8 cellular contexts compared by ENCODE assay signal in the genomic region with DNA sequence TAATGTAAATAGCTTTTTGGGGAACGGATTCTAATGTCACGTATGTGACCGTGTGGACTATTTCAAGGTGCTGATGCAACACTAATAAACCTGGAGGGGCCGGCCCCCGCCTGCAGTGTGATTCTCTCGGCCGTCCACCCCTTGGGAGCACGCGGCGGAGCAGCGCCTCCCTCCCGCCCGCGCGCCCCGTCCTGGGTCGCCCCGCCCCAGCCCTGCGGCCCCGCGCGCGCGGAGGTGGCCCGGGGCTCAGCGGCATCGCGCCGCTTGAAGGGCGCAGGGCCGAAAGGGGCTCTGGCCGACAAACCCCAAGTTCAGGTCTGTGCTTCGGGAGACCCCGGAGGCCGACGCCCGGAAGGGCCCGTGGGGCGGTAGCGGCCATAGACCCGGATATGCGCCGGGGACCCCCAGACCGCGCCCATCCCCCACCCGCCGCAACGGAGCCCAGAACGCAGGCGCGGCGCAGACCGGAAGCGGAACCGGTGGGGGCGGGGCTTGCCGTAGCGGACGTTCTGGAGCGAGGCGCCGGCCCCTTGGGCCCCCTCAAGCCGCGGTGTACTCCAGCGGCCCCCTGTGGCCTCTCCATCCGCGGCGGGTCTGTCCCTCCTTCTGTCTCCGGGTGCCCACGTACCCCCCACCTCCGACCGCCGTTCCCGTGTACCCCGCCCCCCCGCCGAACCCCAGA. TPM values are rescaled to one million over a fixed set of nuclear protein-coding genes. Genes with fewer than 3 reads are reported as not detected.
DNase-seq lines count a peak whose midpoint lies in the region; ATAC-seq and TF ChIP-seq lines count a peak whose summit lies in the region.

A gene with protein sequence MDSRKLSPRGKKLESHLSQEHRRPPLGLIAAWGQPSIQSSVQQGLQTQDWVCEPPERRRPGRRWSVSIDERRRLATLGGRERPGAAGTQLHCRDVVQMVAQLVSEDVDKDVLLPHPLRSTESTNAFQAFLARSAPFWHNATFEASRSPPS (plus strand): TSS at position 495 of the 682 bp plus-strand sequence. CDS start 803 bp downstream, outside the sequence.

- peak; percentile 97 for DNase-seq in D341Med (ENCODE audit: low spot score)
- peak; percentile 90 to 96 (median 93) for DNase-seq in Peyer's patch
- DNase-seq in activated T-helper 1 cell treated with Interleukin-2 at 50 U/mL for 16 hours (ENCODE audit: low read depth): peak; percentile 84
- DNase-seq in fibroblast of lung (ENCODE audit: low read depth in 2 of 2): peak; percentile 69 to 75
- peak; percentile 93 for DNase-seq in natural killer cell treated with Interleukin-12 subunit alpha and Interleukin-12 subunit beta and Interleukin-15 and Interleukin-18, amount 100 ng/mL, for 72 hours (ENCODE audit: low spot score)
- peak; percentile 59 to 88 (median 78) for DNase-seq in stimulated activated naive CD4-positive, alpha-beta T cell (lab: John Stamatoyannopoulos, UW)

- H3K27me3 ChIP-seq in Peyer's patch (no peaks in the 10 kb centered on the region), fibroblast of lung (ENCODE audit: control insufficient read depth, insufficient read depth, low read length) (no peaks in the 10 kb centered on the region)

- H2AFZ ChIP-seq in fibroblast of lung (ENCODE audit: low read length): peak within 1 kb of the TSS; percentile 41

- peak within 1 kb of the TSS; percentile 87 for H3K4me2 ChIP-seq in fibroblast of lung (ENCODE audit: extremely low read depth, insufficient read depth, low read length)

- H3K36me3 Mint-ChIP-seq in natural killer cell treated with Interleukin-12 subunit alpha and Interleukin-12 subunit beta and Interleukin-15 and Interleukin-18, amount 100 ng/mL, for 72 hours: peaks cover 12% of the 10 kb centered on the region

- H3K9ac ChIP-seq in fibroblast of lung (ENCODE audit: insufficient read depth, low read length): peak within 1 kb of the TSS; percentile 77

- H3K4me1 Mint-ChIP-seq in natural killer cell treated with Interleukin-12 subunit alpha and Interleukin-12 subunit beta and Interleukin-15 and Interleukin-18, amount 100 ng/mL, for 72 hours (ENCODE audit: low read depth in 2 of 2): peaks cover 0 to 22% of the 10 kb centered on the region in 2 donors

- H3K4me3 ChIP-seq in Peyer's patch (peak within 1 kb of the TSS; percentile 55 to 98 (median 86)), fibroblast of lung (replicated peaks in 1 of 4; ENCODE audit: control extremely low read depth in 1 of 4, insufficient read depth in 1 of 4, low read depth in 3 of 4, low read length in 4 of 4) (peak within 1 kb of the TSS; percentile 65 to 89 (median 84))

- TF ChIP-seq CTCF in Peyer's patch (IDR thresholded peaks at IDR 0.05) (peak in 1 of 6 experiments; percentile 14), fibroblast of lung (conservative IDR thresholded peaks at IDR 0.05 in 1 of 2, IDR thresholded peaks at IDR 0.05 in 1 of 2; ENCODE audit: low read depth in 1 of 2, low read length in 2 of 2) (peak in 1 of 2 donors; percentile 9)

- peaks cover 0 to 4% (median 0%) of the 10 kb centered on the region in 4 donors for H3K9me3 ChIP-seq in Peyer's patch
- no peaks in the 10 kb centered on the region for H3K9me3 ChIP-seq in fibroblast of lung (ENCODE audit: control insufficient read depth, insufficient read depth, low read depth, low read length)

- peak; percentile 76 for ATAC-seq in GM21526 (IDR thresholded peaks at IDR 0.05; ENCODE audit: low FRiP score, unreplicated experiment)
- ATAC-seq in natural killer cell treated with Interleukin-12 subunit alpha and Interleukin-12 subunit beta and Interleukin-15 and Interleukin-18, amount 100 ng/mL, for 72 hours: peak; percentile 91 to 93

- H4K20me1 ChIP-seq in fibroblast of lung (ENCODE audit: control insufficient read depth, extremely low read depth, insufficient read depth, low read length): no peaks in the 10 kb centered on the region

- H3K79me2 ChIP-seq in fibroblast of lung (ENCODE audit: control insufficient read depth, insufficient read depth, low read length): peaks cover 12% of the 10 kb centered on the region

- TF ChIP-seq EP300 in Ishikawa (IDR thresholded peaks at IDR 0.05; ENCODE audit: borderline replicate concordance): no peak

- peak within 1 kb of the TSS; percentile 66 to 82 for H3K27ac Mint-ChIP-seq in natural killer cell treated with Interleukin-12 subunit alpha and Interleukin-12 subunit beta and Interleukin-15 and Interleukin-18, amount 100 ng/mL, for 72 hours

- peak within 1 kb of the TSS; percentile 81 to 88 (median 84) for H3K27ac ChIP-seq in Peyer's patch
- H3K27ac ChIP-seq in fibroblast of lung (ENCODE audit: insufficient read depth, low read length): peak within 1 kb of the TSS; percentile 76

- peak; percentile 1; the same call in 1 of the 2 replicates for TF ChIP-seq RAD21 in Ishikawa (IDR thresholded peaks at IDR 0.05; ENCODE audit: low read depth)

- peaks cover 0 to 4% (median 0%) of the 10 kb centered on the region in 3 donors for H3K36me3 ChIP-seq in Peyer's patch
- H3K36me3 ChIP-seq in fibroblast of lung (ENCODE audit: control insufficient read depth, insufficient read depth, low read length): peaks cover 15% of the 10 kb centered on the region

- peak within 1 kb of the TSS; percentile 90 for H3K4me3 Mint-ChIP-seq in natural killer cell treated with Interleukin-12 subunit alpha and Interleukin-12 subunit beta and Interleukin-15 and Interleukin-18, amount 100 ng/mL, for 72 hours

- peak; percentile 62 to 63 for TF ChIP-seq POLR2A in Peyer's patch (IDR thresholded peaks at IDR 0.05)

- peaks cover 0 to 23% (median 11%) of the 10 kb centered on the region in 4 donors for H3K4me1 ChIP-seq in Peyer's patch
- no peaks in the 10 kb centered on the region for H3K4me1 ChIP-seq in fibroblast of lung (ENCODE audit: control insufficient read depth, extremely low read depth, insufficient read depth, low read length)

- no peaks in the 10 kb centered on the region for H3K27me3 Mint-ChIP-seq in natural killer cell treated with Interleukin-12 subunit alpha and Interleukin-12 subunit beta and Interleukin-15 and Interleukin-18, amount 100 ng/mL, for 72 hours

- H3K9me3 Mint-ChIP-seq in natural killer cell treated with Interleukin-12 subunit alpha and Interleukin-12 subunit beta and Interleukin-15 and Interleukin-18, amount 100 ng/mL, for 72 hours: no peaks in the 10 kb centered on the region

TF ChIP-seq in Ishikawa, 13 proteins besides CTCF, POLR2A, EP300 and RAD21:
- TF ChIP-seq CREB1 (IDR thresholded peaks at IDR 0.05; ENCODE audit: low read depth) (no peak), TEAD4 (IDR thresholded peaks at IDR 0.05) (no peak), TAF1 (IDR thresholded peaks at IDR 0.05; ENCODE audit: low read depth) (peak; percentile 88), YY1 (IDR thresholded peaks at IDR 0.05; ENCODE audit: low read depth) (0 out of 2 replicates have a peak, but pooled peaks have one; percentile 20), EGR1 (IDR thresholded peaks at IDR 0.05) (no peak), TCF12 (IDR thresholded peaks at IDR 0.05; ENCODE audit: low read depth) (0 out of 2 replicates have a peak, but pooled peaks have one; percentile 55), NFIC (IDR thresholded peaks at IDR 0.05) (no peak), CEBPB (IDR thresholded peaks at IDR 0.05) (no peak), ZBTB7A (IDR thresholded peaks at IDR 0.05; ENCODE audit: low read depth) (peak; percentile 93)
- TF ChIP-seq, protein P1, sequence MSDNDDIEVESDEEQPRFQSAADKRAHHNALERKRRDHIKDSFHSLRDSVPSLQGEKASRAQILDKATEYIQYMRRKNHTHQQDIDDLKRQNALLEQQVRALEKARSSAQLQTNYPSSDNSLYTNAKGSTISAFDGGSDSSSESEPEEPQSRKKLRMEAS (IDR thresholded peaks at IDR 0.05): peak; percentile 95
- TF ChIP-seq, protein P2, sequence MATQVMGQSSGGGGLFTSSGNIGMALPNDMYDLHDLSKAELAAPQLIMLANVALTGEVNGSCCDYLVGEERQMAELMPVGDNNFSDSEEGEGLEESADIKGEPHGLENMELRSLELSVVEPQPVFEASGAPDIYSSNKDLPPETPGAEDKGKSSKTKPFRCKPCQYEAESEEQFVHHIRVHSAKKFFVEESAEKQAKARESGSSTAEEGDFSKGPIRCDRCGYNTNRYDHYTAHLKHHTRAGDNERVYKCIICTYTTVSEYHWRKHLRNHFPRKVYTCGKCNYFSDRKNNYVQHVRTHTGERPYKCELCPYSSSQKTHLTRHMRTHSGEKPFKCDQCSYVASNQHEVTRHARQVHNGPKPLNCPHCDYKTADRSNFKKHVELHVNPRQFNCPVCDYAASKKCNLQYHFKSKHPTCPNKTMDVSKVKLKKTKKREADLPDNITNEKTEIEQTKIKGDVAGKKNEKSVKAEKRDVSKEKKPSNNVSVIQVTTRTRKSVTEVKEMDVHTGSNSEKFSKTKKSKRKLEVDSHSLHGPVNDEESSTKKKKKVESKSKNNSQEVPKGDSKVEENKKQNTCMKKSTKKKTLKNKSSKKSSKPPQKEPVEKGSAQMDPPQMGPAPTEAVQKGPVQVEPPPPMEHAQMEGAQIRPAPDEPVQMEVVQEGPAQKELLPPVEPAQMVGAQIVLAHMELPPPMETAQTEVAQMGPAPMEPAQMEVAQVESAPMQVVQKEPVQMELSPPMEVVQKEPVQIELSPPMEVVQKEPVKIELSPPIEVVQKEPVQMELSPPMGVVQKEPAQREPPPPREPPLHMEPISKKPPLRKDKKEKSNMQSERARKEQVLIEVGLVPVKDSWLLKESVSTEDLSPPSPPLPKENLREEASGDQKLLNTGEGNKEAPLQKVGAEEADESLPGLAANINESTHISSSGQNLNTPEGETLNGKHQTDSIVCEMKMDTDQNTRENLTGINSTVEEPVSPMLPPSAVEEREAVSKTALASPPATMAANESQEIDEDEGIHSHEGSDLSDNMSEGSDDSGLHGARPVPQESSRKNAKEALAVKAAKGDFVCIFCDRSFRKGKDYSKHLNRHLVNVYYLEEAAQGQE (IDR thresholded peaks at IDR 0.05; ENCODE audit: low read depth): 0 out of 2 replicates have a peak, but pooled peaks have one; percentile 20

RNA-seq across cellular contexts. Expression of the gene that starts here (rescaled TPM):
- 1 to 10 TPM in 1 of 4 donors, under 1 TPM in 2, not detected in 1; 0.35 to 1.6 (median 0.94) TPM for total RNA-seq in Peyer's patch
- total RNA-seq in fibroblast of lung: 0.33 and 0.51 TPM in 2 replicates
- 0.02 and 0.05 TPM in 2 replicates for polyA plus RNA-seq in fibroblast of lung
- polyA plus RNA-seq in fibroblast of lung (2012): 0.13 TPM in 1 of 2 replicates, not detected in the other
- polyA minus RNA-seq in fibroblast of lung (ENCODE audit: low replicate concordance): 0.35 TPM in 1 of 2 replicates, not detected in the other
- total RNA-seq in natural killer cell treated with Interleukin-12 subunit alpha and Interleukin-12 subunit beta and Interleukin-15 and Interleukin-18, amount 100 ng/mL, for 72 hours: 1 to 10 TPM; 2.7 to 3.7 TPM

Comparison
In these comparisons a context has a peak if more than half of its experiments do, and no peak if none do; other contexts are left out.
1. Peak in every context shown above with its lines: DNase-seq, ATAC-seq, H3K4me3 ChIP-seq and H3K27ac ChIP-seq.
2. Peak in DNase-seq, H3K4me3 ChIP-seq, H3K27ac ChIP-seq, H3K9ac ChIP-seq and H3K4me2 ChIP-seq in fibroblast of lung; RNA of the gene not detected or under 1 TPM.